Comparison of ENCODE assay signal across 39 cellular contexts in the genomic region with DNA sequence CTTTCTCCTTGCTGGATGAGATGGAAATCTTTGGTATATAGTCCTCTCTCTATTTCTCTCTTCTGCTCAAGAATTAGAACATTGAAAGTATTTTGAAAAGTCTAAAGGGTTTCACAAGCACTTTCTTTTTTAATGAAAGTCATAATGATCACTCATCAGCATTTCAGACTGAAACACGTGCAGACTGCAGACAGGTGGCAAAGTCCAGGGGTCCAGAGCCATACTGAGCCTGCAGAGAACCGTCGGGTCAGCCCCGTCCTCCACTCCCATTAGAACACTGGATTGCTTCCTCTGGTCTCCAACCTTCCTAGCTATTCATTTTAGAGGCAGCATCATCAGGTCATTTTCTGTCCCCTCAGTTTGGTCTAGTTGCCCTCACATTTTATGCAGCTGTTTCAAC. TPM values are rescaled to one million over a fixed set of nuclear protein-coding genes. Genes with fewer than 3 reads are reported as not detected.
"Had no signal": no experiment of that assay in that cellular context is flagged by ENCODE, and none has a peak within 500 bp of the region (broad histone marks: within the 10 kb centered on the region; RNA-seq: fewer than 3 reads in every experiment).

No MANE protein-coding gene starts in this region.

- H3K9me3 ChIP-seq: esophagus muscularis mucosa, gastroesophageal sphincter, heart left ventricle, left lung, mucosa of descending colon, neutrophil, pancreas, stomach, thyroid gland, vagina had no signal

- H3K9me3 Mint-ChIP-seq: naive B cell; natural killer cell treated with Interleukin-12 subunit alpha and Interleukin-12 subunit beta and Interleukin-15 and Interleukin-18, amount 100 ng/mL, for 72 hours; stimulated activated effector memory CD8-positive, alpha-beta T cell treated with anti-CD3 and anti-CD28 coated beads, Interleukin-12 subunit alpha, Interleukin-12 subunit beta, amount 100 ng/mL, for 72 hours had no signal

- H3K27me3 Mint-ChIP-seq: natural killer cell treated with Interleukin-12 subunit alpha and Interleukin-12 subunit beta and Interleukin-15 and Interleukin-18, amount 100 ng/mL, for 72 hours had no signal

- H3K79me2 ChIP-seq: hepatocyte had no signal

- H3K4me3 ChIP-seq: esophagus muscularis mucosa, gastroesophageal sphincter, heart left ventricle, hepatocyte, left lung, mucosa of descending colon, pancreas, smooth muscle cell, stomach, thyroid gland, vagina had no signal

- H3K36me3 ChIP-seq: esophagus muscularis mucosa, gastroesophageal sphincter, heart left ventricle, left lung, neutrophil, pancreas, stomach, thyroid gland, vagina had no signal

- H3K4me2 ChIP-seq: hepatocyte had no signal

- H3K27me3 ChIP-seq: esophagus muscularis mucosa, gastroesophageal sphincter, heart left ventricle, hepatocyte, left lung, neutrophil, pancreas, thyroid gland, vagina had no signal

- H3K36me3 Mint-ChIP-seq: mesothelial cell of epicardium; naive B cell; natural killer cell treated with Interleukin-12 subunit alpha and Interleukin-12 subunit beta and Interleukin-15 and Interleukin-18, amount 100 ng/mL, for 72 hours; stimulated activated effector memory CD8-positive, alpha-beta T cell treated with anti-CD3 and anti-CD28 coated beads, Interleukin-12 subunit alpha, Interleukin-12 subunit beta, amount 100 ng/mL, for 72 hours had no signal

- H2AFZ ChIP-seq: hepatocyte had no signal

- DNase-seq: dermis blood vessel endothelial cell; effector memory CD4-positive, alpha-beta T cell; foreskin keratinocyte; heart left ventricle; left cardiac atrium; left lung; mesenchymal stem cell; mucosa of descending colon; naive B cell; pancreas; stimulated activated CD4-positive, alpha-beta T cell treated with anti-CD3 and anti-CD28 coated beads, Interleukin-12 subunit alpha, Interleukin-12 subunit beta, amount 100 ng/mL, for 4 hours; stimulated activated CD4-positive, alpha-beta T cell treated with anti-CD3 and anti-CD28 coated beads, Interleukin-1b, Interleukin-23, amount 100 ng/mL, for 48 hours; stimulated activated CD4-positive, alpha-beta T cell treated with anti-CD3 and anti-CD28 coated beads, Interleukin-4, amount 100 ng/mL, for 1 hour; stimulated activated naive CD4-positive, alpha-beta T cell treated with Interleukin-2 at 50 U/mL for 16 hours; stomach; thyroid gland; trophoblast cell had no signal

- H3K27ac Mint-ChIP-seq: mesothelial cell of epicardium; natural killer cell treated with Interleukin-12 subunit alpha and Interleukin-12 subunit beta and Interleukin-15 and Interleukin-18, amount 100 ng/mL, for 72 hours; progenitor cell of endocrine pancreas; stimulated activated effector memory CD8-positive, alpha-beta T cell treated with anti-CD3 and anti-CD28 coated beads, Interleukin-12 subunit alpha, Interleukin-12 subunit beta, amount 100 ng/mL, for 72 hours had no signal

- ATAC-seq: foreskin keratinocyte; gastroesophageal sphincter; heart left ventricle; left cardiac atrium; left lung; mucosa of descending colon; natural killer cell treated with Interleukin-12 subunit alpha and Interleukin-12 subunit beta and Interleukin-15 and Interleukin-18, amount 100 ng/mL, for 72 hours; sciatic nerve; stimulated activated effector memory CD8-positive, alpha-beta T cell treated with anti-CD3 and anti-CD28 coated beads, Interleukin-12 subunit alpha, Interleukin-12 subunit beta, amount 100 ng/mL, for 72 hours had no signal

- H3K4me1 ChIP-seq: pancreas had no signal

- H3K4me3 Mint-ChIP-seq: mesothelial cell of epicardium; naive B cell; natural killer cell treated with Interleukin-12 subunit alpha and Interleukin-12 subunit beta and Interleukin-15 and Interleukin-18, amount 100 ng/mL, for 72 hours; neural crest cell; stimulated activated effector memory CD8-positive, alpha-beta T cell treated with anti-CD3 and anti-CD28 coated beads, Interleukin-12 subunit alpha, Interleukin-12 subunit beta, amount 100 ng/mL, for 72 hours had no signal

- H3K27ac ChIP-seq: esophagus muscularis mucosa, foreskin keratinocyte, gastroesophageal sphincter, heart left ventricle, hepatocyte, left lung, neutrophil, pancreas, stomach, thyroid gland, vagina had no signal

RNA-seq across cellular contexts. Expression of a gene that starts 3.1 kb away (rescaled TPM):
- total RNA-seq: dermis blood vessel endothelial cell; endothelial cell of umbilical vein; epithelial cell of proximal tubule; esophagus muscularis mucosa; fibroblast of lung; foreskin keratinocyte; gastroesophageal sphincter; heart left ventricle; hepatocyte; kidney epithelial cell; left cardiac atrium; left lung; lower leg skin; lung microvascular endothelial cell; mesothelial cell of epicardium; mucosa of descending colon; natural killer cell treated with Interleukin-12 subunit alpha and Interleukin-12 subunit beta and Interleukin-15 and Interleukin-18, amount 100 ng/mL, for 72 hours; neural crest cell; omental fat pad; pancreas; progenitor cell of endocrine pancreas; sciatic nerve; smooth muscle cell; stomach; subcutaneous adipose tissue; temporal lobe; thyroid gland; ureter; vagina had no signal
